ENCODE assay signal across 10 cellular contexts in the genomic region with DNA sequence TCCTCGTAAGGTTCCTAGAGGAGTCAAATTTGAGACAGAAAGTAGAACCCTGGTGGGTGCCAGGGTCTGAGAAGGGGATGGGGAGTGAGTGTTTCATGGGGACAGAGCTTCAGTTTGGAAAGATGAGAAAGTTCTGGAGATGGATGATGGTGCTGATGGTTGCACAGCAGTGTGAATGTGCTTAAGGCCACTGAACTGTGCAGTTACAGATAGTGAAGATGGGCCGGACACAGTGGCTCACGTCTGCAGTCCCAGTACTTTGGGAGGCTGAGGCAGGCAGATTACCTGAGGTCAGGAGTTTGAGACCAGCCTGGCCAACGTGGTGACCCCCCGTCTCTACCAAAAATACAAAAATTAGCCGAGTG. TPM values are rescaled to one million over a fixed set of nuclear protein-coding genes. Genes with fewer than 3 reads are reported as not detected.
A peak's percentile ranks its signal among the peaks of the same experiment; 100 is the strongest.
DNase-seq lines count a peak whose midpoint lies in the region; ATAC-seq and TF ChIP-seq lines count a peak whose summit lies in the region.
"Had no signal": no experiment of that assay in that cellular context is flagged by ENCODE, and none has a peak within 500 bp of the region (broad histone marks: within the 10 kb centered on the region; RNA-seq: fewer than 3 reads in every experiment).

No MANE protein-coding gene starts in this region.

- DNase-seq in NT2/D1 (ENCODE audit: low read depth, low spot score) (no peak), osteoblast (ENCODE audit: insufficient read length, low spot score, missing footprints) (no peak), islet precursor cell (no peak), amniotic stem cell (lab: John Stamatoyannopoulos, UW) (no peak)
- DNase-seq in effector memory CD4-positive, alpha-beta T cell = no peak
- DNase-seq: NCI-H2171 treated with DMSO at 0.1 percent for 48 hours had no signal

- peak overlapping the region; percentile 97 for H3K9ac ChIP-seq in NT2/D1 (ENCODE audit: insufficient read length, low read depth)

- peaks cover 10% of the 10 kb centered on the region for H3K4me1 ChIP-seq in NT2/D1 (ENCODE audit: insufficient read depth, insufficient read length)
- peaks cover 14% of the 10 kb centered on the region for H3K4me1 ChIP-seq in effector memory CD4-positive, alpha-beta T cell (ENCODE audit: control insufficient read depth, insufficient read depth, low read length, poor library complexity, severe bottlenecking)
- H3K4me1 ChIP-seq in osteoblast (ENCODE audit: insufficient read depth, low read length) = peaks cover 32% of the 10 kb centered on the region

- no peak overlapping the region for H3K27ac ChIP-seq in effector memory CD4-positive, alpha-beta T cell (ENCODE audit: insufficient read depth, low read length, poor library complexity, severe bottlenecking)
- H3K27ac ChIP-seq in osteoblast (ENCODE audit: low read depth, low read length) = peak overlapping the region; percentile 51
- H3K27ac ChIP-seq: pancreas had no signal

- H3K9me3 ChIP-seq in NT2/D1 (ENCODE audit: insufficient read depth, low read length) (no peaks in the 10 kb centered on the region), osteoblast (ENCODE audit: low read depth, low read length) (no peaks in the 10 kb centered on the region)
- H3K9me3 ChIP-seq in effector memory CD4-positive, alpha-beta T cell (ENCODE audit: control insufficient read depth, low read length) = no peaks in the 10 kb centered on the region
- H3K9me3 ChIP-seq: pancreas had no signal

- ATAC-seq in HG03196 (IDR thresholded peaks at IDR 0.05; ENCODE audit: unreplicated experiment) (no peak), HG02571 (IDR thresholded peaks at IDR 0.05; ENCODE audit: unreplicated experiment) (no peak)
- ATAC-seq: pancreas had no signal

- peak overlapping the region; percentile 83 for H3K4me2 ChIP-seq in osteoblast (ENCODE audit: insufficient read depth, low read length)

- no peaks in the 10 kb centered on the region for H3K27me3 ChIP-seq in NT2/D1 (ENCODE audit: insufficient read depth, insufficient read length)
- no peaks in the 10 kb centered on the region for H3K27me3 ChIP-seq in effector memory CD4-positive, alpha-beta T cell (replicated peaks; ENCODE audit: control insufficient read depth, insufficient read depth, low read length, poor library complexity, severe bottlenecking)
- no peaks in the 10 kb centered on the region for H3K27me3 ChIP-seq in osteoblast (ENCODE audit: insufficient read depth, low read length)
- H3K27me3 ChIP-seq: pancreas had no signal

- peak overlapping the region; percentile 86 for H2AFZ ChIP-seq in osteoblast (ENCODE audit: low read length)

- H4K20me1 ChIP-seq in osteoblast (ENCODE audit: insufficient read depth, low read length) = no peaks in the 10 kb centered on the region

- peak overlapping the region; percentile 76 for H3K4me3 ChIP-seq in GM08714 (ENCODE audit: low read length)
- peak overlapping the region; percentile 97 for H3K4me3 ChIP-seq in NT2/D1 (ENCODE audit: insufficient read length, low read depth)
- H3K4me3 ChIP-seq in effector memory CD4-positive, alpha-beta T cell (ENCODE audit: insufficient read depth, low read depth, low read length, poor library complexity, severe bottlenecking) = peak overlapping the region; percentile 55
- H3K4me3 ChIP-seq in osteoblast (ENCODE audit: insufficient read depth, low read length) = peak overlapping the region; percentile 88

- H3K79me2 ChIP-seq in osteoblast (ENCODE audit: insufficient read depth, low read length) = peaks cover 34% of the 10 kb centered on the region

- H3K36me3 ChIP-seq in NT2/D1 (ENCODE audit: insufficient read depth, insufficient read length, low read length) (peaks cover 25% of the 10 kb centered on the region), osteoblast (ENCODE audit: insufficient read depth, low read length) (no peaks in the 10 kb centered on the region)
- no peaks in the 10 kb centered on the region for H3K36me3 ChIP-seq in effector memory CD4-positive, alpha-beta T cell (ENCODE audit: control insufficient read depth, insufficient read depth, low read length)
- H3K36me3 ChIP-seq: pancreas had no signal

- TF ChIP-seq CTCF in osteoblast (IDR thresholded peaks at IDR 0.05; ENCODE audit: extremely low read depth, low read depth, low read length) = no peak

RNA-seq across cellular contexts. Expression of gene SPC24, which starts 0.9 kb away (rescaled TPM):
- total RNA-seq in osteoblast = 5.4 and 6.5 TPM in 2 replicates

RNA-seq across cellular contexts. Expression of gene KANK2, which starts 42.7 kb away (rescaled TPM):
- total RNA-seq in osteoblast = 253 and 295 TPM in 2 replicates
